In the genomic region with DNA sequence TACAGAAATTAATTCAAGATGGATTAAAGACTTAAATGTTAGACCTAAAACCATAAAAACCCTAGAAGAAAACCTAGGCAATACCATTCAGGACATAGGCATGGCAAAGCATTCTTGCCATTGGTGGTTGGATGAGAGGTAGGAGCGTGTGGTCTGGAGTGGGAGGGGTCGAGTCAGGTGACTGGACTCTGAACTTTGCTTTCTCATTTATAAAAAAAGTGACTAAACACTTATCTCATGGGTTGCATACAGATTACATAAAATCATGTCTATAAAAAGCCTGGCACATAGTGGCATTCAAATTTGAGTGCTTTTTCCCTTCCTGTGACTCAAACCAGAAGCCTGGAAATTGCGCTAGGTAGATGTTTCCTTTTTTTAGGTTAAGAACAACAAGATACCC, we compare ENCODE assay signal across 27 cellular contexts.
"Had no signal": no experiment of that assay in that cellular context is flagged by ENCODE, and none has a peak within 500 bp of the region (broad histone marks: within the 10 kb centered on the region; RNA-seq: fewer than 3 reads in every experiment).

No MANE protein-coding gene starts in this region.

- ATAC-seq: naive thymus-derived CD4-positive, alpha-beta T cell; natural killer cell treated with Interleukin-12 subunit alpha and Interleukin-12 subunit beta and Interleukin-15 and Interleukin-18, amount 100 ng/mL, for 72 hours; right cardiac atrium; sciatic nerve; stimulated activated memory B cell treated with anti-CD40 and anti-IgM and Interleukin-4, amounts not matched to agents 10 μg/mL and 1 μg/mL and 100 μg/mL, for 72 hours; stimulated activated naive CD8-positive, alpha-beta T cell treated with anti-CD3 and anti-CD28 coated beads, Interleukin-15, amount 100 ng/mL, for 72 hours had no signal

- DNase-seq: hypothalamus; immature natural killer cell; kidney; left ventricle myocardium inferior; mesendoderm; naive thymus-derived CD4-positive, alpha-beta T cell; ovary; posterior cingulate gyrus; retina; right cardiac atrium; stimulated activated CD4-positive, alpha-beta T cell treated with anti-CD3 and anti-CD28 coated beads, Interleukin-1b, Interleukin-23, amount 100 ng/mL, for 48 hours; stimulated activated CD4-positive, alpha-beta T cell treated with anti-CD3 and anti-CD28 coated beads, Interleukin-2, amount 100 ng/mL, for 48 hours; stimulated activated CD4-positive, alpha-beta T cell treated with anti-CD3 and anti-CD28 coated beads, Interleukin-4, amount 100 ng/mL, for 4 hours; stimulated activated CD8-positive, alpha-beta memory T cell treated with anti-CD3 and anti-CD28 coated beads, Interleukin-4, amount 100 ng/mL, for 48 hours; stimulated activated naive CD4-positive, alpha-beta T cell treated with Interleukin-2 at 50 U/mL for 16 hours; stimulated activated naive CD8-positive, alpha-beta T cell treated with anti-CD3 and anti-CD28 coated beads, Interleukin-15, amount 100 ng/mL, for 72 hours; substantia nigra; upper lobe of left lung had no signal

- H3K27ac ChIP-seq: left ventricle myocardium inferior, ovary, prostate gland, skin epidermis, tibial nerve, upper lobe of left lung, vagina had no signal

- H3K4me1 ChIP-seq: left ventricle myocardium inferior, prostate gland, tibial nerve, upper lobe of left lung, vagina had no signal

- H3K36me3 ChIP-seq: left ventricle myocardium inferior, ovary, prostate gland, tibial nerve, upper lobe of left lung, vagina had no signal

- H3K27me3 ChIP-seq: ovary, tibial nerve, upper lobe of left lung, vagina had no signal

- FAIRE-seq: islet of Langerhans, kidney had no signal

- H3K4me3 ChIP-seq: left ventricle myocardium inferior, lung, ovary, prostate gland, skin epidermis, tibial nerve, upper lobe of left lung, vagina had no signal

- H3K9me3 ChIP-seq: ovary, prostate gland, tibial nerve, upper lobe of left lung, vagina had no signal
